1 cellular context compared by ENCODE assay signal in the genomic region with DNA sequence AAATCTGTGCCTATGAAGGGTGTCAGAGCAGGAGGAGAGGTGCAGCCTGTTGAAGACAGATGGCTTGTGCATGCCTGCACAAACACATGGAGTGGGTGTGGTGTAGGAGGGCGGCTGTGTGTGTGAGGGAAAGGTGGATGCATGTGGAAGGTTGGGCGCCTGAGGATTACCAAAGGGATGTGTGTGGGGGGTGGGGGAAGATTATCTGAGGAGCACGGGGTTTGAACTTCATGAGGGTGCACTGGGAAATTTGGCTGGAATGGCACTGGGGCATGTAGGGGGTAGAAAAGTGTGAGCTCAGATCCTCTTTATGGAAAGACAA.
TF ChIP-seq lines count a peak whose summit lies in the region.

No MANE protein-coding gene starts in this region.

TF ChIP-seq in IMR-90, 13 proteins besides CTCF, POLR2A, EP300 and RAD21:
- TF ChIP-seq MXI1 (IDR thresholded peaks at IDR 0.05; ENCODE audit: borderline replicate concordance, low read depth, low read length): peak; percentile 62; the same call in 1 of the 2 replicates
- no peak for TF ChIP-seq RFX5 (IDR thresholded peaks at IDR 0.05; ENCODE audit: low read depth, low read length)
- no peak for TF ChIP-seq RCOR1 (IDR thresholded peaks at IDR 0.05; ENCODE audit: insufficient replicate concordance, low read length)
